ENCODE assay signal across 6 cellular contexts in the genomic region with DNA sequence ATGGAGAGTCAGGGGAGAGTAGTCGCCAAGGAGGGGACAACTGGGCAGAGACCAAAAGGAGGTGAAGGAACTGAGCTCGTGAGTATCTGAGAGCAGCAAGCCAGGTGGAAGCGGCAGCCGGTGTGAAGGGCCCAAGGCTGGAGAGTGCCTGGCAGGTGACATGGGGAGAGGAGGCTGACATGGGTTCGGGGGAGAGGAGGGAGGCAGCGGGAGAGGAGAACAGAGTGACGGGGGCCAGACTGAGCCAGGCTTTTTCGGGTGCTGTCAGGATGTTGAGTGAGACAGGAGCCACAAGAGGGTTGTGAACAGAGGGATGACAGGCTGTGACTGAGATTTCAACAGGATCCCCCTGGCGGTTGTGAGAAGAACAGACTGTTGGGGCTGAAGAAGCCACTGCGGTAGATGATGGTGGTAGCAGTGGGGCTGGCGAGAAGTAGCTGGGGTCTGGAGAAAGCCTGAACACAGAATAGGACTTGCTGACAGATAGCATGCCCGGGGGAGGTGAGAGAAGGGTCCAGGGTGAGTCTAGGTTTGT. TPM values are rescaled to one million over a fixed set of nuclear protein-coding genes. Genes with fewer than 3 reads are reported as not detected.
A peak's percentile ranks its signal among the peaks of the same experiment; 100 is the strongest.
DNase-seq lines count a peak whose midpoint lies in the region; ATAC-seq lines count a peak whose summit lies in the region.

No MANE protein-coding gene starts in this region.

- ATAC-seq in Right ventricle myocardium superior (ENCODE audit: poor library complexity) (peak; percentile 90), GM19324 (IDR thresholded peaks at IDR 0.05; ENCODE audit: low FRiP score, unreplicated experiment) (no peak)

- intact Hi-C loops in Right ventricle myocardium superior (cut with DNase I) = loop anchor here (5.0 kb wide), 1 partner anchor 82 kb away; a partner anchor contains a TSS

- DNase-seq in CD1c-positive myeloid dendritic cell (ENCODE audit: extremely low spot score) (peak; percentile 3), NCI-H460 (ENCODE audit: extremely low read depth, low read depth) (peak; percentile 52), Right ventricle myocardium superior (no peak), kidney glomerular epithelial cell (lab: John Stamatoyannopoulos, UW) (no peak)
- DNase-seq in activated CD4-positive, CD25-positive, alpha-beta regulatory T cell treated with anti-CD3 and anti-CD28 coated beads, Interleukin-2, amount 50 U/mL, for 72 hours = no peak

RNA-seq across cellular contexts. Expression of a gene that starts 5.7 kb away (rescaled TPM):
- total RNA-seq in NCI-H460 (2014; rRNA removed; shearing (Covaris generic)) = 36.4 and 40.4 TPM in 2 replicates
- 23.2 and 25.1 TPM in 2 replicates for polyA plus RNA-seq in NCI-H460 (2014; cell fraction: nucleus; rRNA removed)
- total RNA-seq in Right ventricle myocardium superior = 20.9 TPM

RNA-seq across cellular contexts. Expression of a gene that starts 14.4 kb away (rescaled TPM):
- 241 and 269 TPM in 2 replicates for total RNA-seq in NCI-H460 (2014; rRNA removed; shearing (Covaris generic))
- polyA plus RNA-seq in NCI-H460 (2014; cell fraction: nucleus; rRNA removed) = 195 and 196 TPM in 2 replicates
- total RNA-seq in Right ventricle myocardium superior = 93.2 TPM

RNA-seq across cellular contexts. Expression of a gene that starts 14.9 kb away (rescaled TPM):
- 0.10 TPM in 1 of 2 replicates, not detected in the other for total RNA-seq in NCI-H460 (2014; rRNA removed; shearing (Covaris generic))
- polyA plus RNA-seq in NCI-H460 (2014; cell fraction: nucleus; rRNA removed) = 0.27 and 0.76 TPM in 2 replicates
- 2.6 TPM for total RNA-seq in Right ventricle myocardium superior

RNA-seq across cellular contexts. Expression of a gene that starts 25.0 kb away (rescaled TPM):
- 0.14 TPM in 1 of 2 replicates, not detected in the other for total RNA-seq in NCI-H460 (2014; rRNA removed; shearing (Covaris generic))
- 0.29 and 0.58 TPM in 2 replicates for polyA plus RNA-seq in NCI-H460 (2014; cell fraction: nucleus; rRNA removed)
- 10.9 TPM for total RNA-seq in Right ventricle myocardium superior

Comparison
In these comparisons a context has a peak if more than half of its experiments do, and no peak if none do; other contexts are left out.
1. DNase-seq: peak in CD1c-positive myeloid dendritic cell (single experiment) and NCI-H460 (single experiment); none in Right ventricle myocardium superior (single experiment), kidney glomerular epithelial cell (single experiment) and activated CD4-positive, CD25-positive, alpha-beta regulatory T cell treated with anti-CD3 and anti-CD28 coated beads, Interleukin-2, amount 50 U/mL, for 72 hours (single experiment).